ENCODE assay signal across 16 cellular contexts in genomic region chr16:72468582-72468981, GRCh38.
DNase-seq lines count a peak whose midpoint lies in the region; ATAC-seq, FAIRE-seq and TF ChIP-seq lines count a peak whose summit lies in the region.
"Had no signal": no experiment of that assay in that cellular context is flagged by ENCODE, and none has a peak within 500 bp of the region (broad histone marks: within the 10 kb centered on the region; RNA-seq: fewer than 3 reads in every experiment).

No MANE protein-coding gene starts in this region.

- H3K27me3 Mint-ChIP-seq in astrocyte (ENCODE audit: low read depth, unreplicated experiment), result no peaks in the 10 kb centered on the region
- no peaks in the 10 kb centered on the region for H3K27me3 Mint-ChIP-seq in stimulated activated naive B cell treated with anti-CD40 and anti-IgM and Interleukin-4, amounts not matched to agents 10 μg/mL and 1 μg/mL and 100 μg/mL, for 72 hours

- DNase-seq in ELR (ENCODE audit: low read depth) (peak; percentile 14), NCI-H226 (peak; percentile 56), astrocyte (ENCODE audit: low read depth) (peak; percentile 40), fibroblast of villous mesenchyme (ENCODE audit: low read depth) (peak; percentile 72), SW 1271 (lab: John Stamatoyannopoulos, UW) (no peak), MM.1S (no peak), tibial nerve (ENCODE audit: low spot score in 2 of 2) (no peak)
- no peak for DNase-seq in stimulated activated naive B cell treated with anti-CD40 and anti-IgM and Interleukin-4, amounts not matched to agents 10 μg/mL and 1 μg/mL and 100 μg/mL, for 72 hours
- DNase-seq: AML-193, Calu3, Karpas-422, NCI-H1930, NCI-H2171, NCI-H82, SHP77 treated with DMSO at 0.1 percent for 48 hours had no signal

- H4K20me1 ChIP-seq in astrocyte (ENCODE audit: insufficient read depth, low read length) (no peaks in the 10 kb centered on the region), MM.1S (ENCODE audit: insufficient read depth, low read length) (no peaks in the 10 kb centered on the region)

- H3K27me3 ChIP-seq in astrocyte (ENCODE audit: insufficient read depth, low read length), result no peaks in the 10 kb centered on the region
- H3K27me3 ChIP-seq in MM.1S (replicated peaks; ENCODE audit: insufficient read depth, low read length), result no peaks in the 10 kb centered on the region
- H3K27me3 ChIP-seq in tibial nerve, result no peaks in the 10 kb centered on the region

- no peak for TF ChIP-seq EP300 in tibial nerve (IDR thresholded peaks at IDR 0.05)

- H3K9me3 Mint-ChIP-seq in astrocyte (ENCODE audit: unreplicated experiment), result peaks cover 4% of the 10 kb centered on the region
- peaks cover 0 to 2% of the 10 kb centered on the region in 2 donors for H3K9me3 Mint-ChIP-seq in stimulated activated naive B cell treated with anti-CD40 and anti-IgM and Interleukin-4, amounts not matched to agents 10 μg/mL and 1 μg/mL and 100 μg/mL, for 72 hours

- H3K4me1 Mint-ChIP-seq in astrocyte (ENCODE audit: low read depth, unreplicated experiment), result peaks cover 22% of the 10 kb centered on the region
- peaks cover 0 to 6% of the 10 kb centered on the region in 2 donors for H3K4me1 Mint-ChIP-seq in stimulated activated naive B cell treated with anti-CD40 and anti-IgM and Interleukin-4, amounts not matched to agents 10 μg/mL and 1 μg/mL and 100 μg/mL, for 72 hours

- no peak overlapping the region for H3K9ac ChIP-seq in astrocyte (ENCODE audit: low read length)
- H3K9ac ChIP-seq in MM.1S (ENCODE audit: low read length), result no peak overlapping the region

- H3K4me2 ChIP-seq in astrocyte (ENCODE audit: low read length) (no peak overlapping the region), MM.1S (ENCODE audit: low read depth, low read length) (no peak overlapping the region)
- H3K4me2 ChIP-seq: A549 had no signal

- H3K9me2 ChIP-seq in MM.1S (replicated peaks; ENCODE audit: insufficient read depth, low read length), result no peaks in the 10 kb centered on the region

- peaks cover 2% of the 10 kb centered on the region for H3K36me3 Mint-ChIP-seq in astrocyte (ENCODE audit: low read depth, unreplicated experiment)
- H3K36me3 Mint-ChIP-seq in stimulated activated naive B cell treated with anti-CD40 and anti-IgM and Interleukin-4, amounts not matched to agents 10 μg/mL and 1 μg/mL and 100 μg/mL, for 72 hours, result no peaks in the 10 kb centered on the region

- H3K4me1 ChIP-seq in astrocyte (ENCODE audit: insufficient read depth, low read length), result peaks cover under 1% of the 10 kb centered on the region
- H3K4me1 ChIP-seq in MM.1S (ENCODE audit: low read length), result no peaks in the 10 kb centered on the region
- H3K4me1 ChIP-seq in tibial nerve, result no peaks in the 10 kb centered on the region
- H3K4me1 ChIP-seq: A549 had no signal

- H3K27ac Mint-ChIP-seq in astrocyte (ENCODE audit: unreplicated experiment), result no peak overlapping the region
- no peak overlapping the region for H3K27ac Mint-ChIP-seq in stimulated activated naive B cell treated with anti-CD40 and anti-IgM and Interleukin-4, amounts not matched to agents 10 μg/mL and 1 μg/mL and 100 μg/mL, for 72 hours

- no peak for TF ChIP-seq POLR2A in tibial nerve (IDR thresholded peaks at IDR 0.05)

- H3K4me3 ChIP-seq in astrocyte (ENCODE audit: insufficient read depth, low read depth, low read length) (no peak overlapping the region), fibroblast of villous mesenchyme (ENCODE audit: low read depth, low read length) (no peak overlapping the region), MM.1S (ENCODE audit: low read length) (no peak overlapping the region), tibial nerve (no peak overlapping the region)
- H3K4me3 ChIP-seq: A549 had no signal

- H3K9me3 ChIP-seq in astrocyte (ENCODE audit: insufficient read depth, low read depth, low read length), result no peaks in the 10 kb centered on the region
- H3K9me3 ChIP-seq in MM.1S (replicated peaks; ENCODE audit: insufficient read depth, low read length), result no peaks in the 10 kb centered on the region
- no peaks in the 10 kb centered on the region for H3K9me3 ChIP-seq in tibial nerve
- H3K9me3 ChIP-seq: A549 had no signal

- H2AFZ ChIP-seq in astrocyte (ENCODE audit: low read depth, low read length), result no peak overlapping the region
- no peak overlapping the region for H2AFZ ChIP-seq in MM.1S (ENCODE audit: low read length)

- H3K4me3 Mint-ChIP-seq in astrocyte (ENCODE audit: unreplicated experiment), result no peak overlapping the region
- H3K4me3 Mint-ChIP-seq in stimulated activated naive B cell treated with anti-CD40 and anti-IgM and Interleukin-4, amounts not matched to agents 10 μg/mL and 1 μg/mL and 100 μg/mL, for 72 hours, result no peak overlapping the region

- H3K27ac ChIP-seq in astrocyte (ENCODE audit: low read depth, low read length) (no peak overlapping the region), MM.1S (ENCODE audit: low read length) (no peak overlapping the region), tibial nerve (no peak overlapping the region)
- H3K27ac ChIP-seq: A549 had no signal

- no peaks in the 10 kb centered on the region for H3F3A ChIP-seq in MM.1S (ENCODE audit: insufficient read depth, low read length)

- H3K36me3 ChIP-seq in astrocyte (ENCODE audit: insufficient read depth, low read length), result no peaks in the 10 kb centered on the region
- H3K36me3 ChIP-seq in MM.1S (replicated peaks; ENCODE audit: insufficient read depth, low read length), result no peaks in the 10 kb centered on the region
- H3K36me3 ChIP-seq in tibial nerve, result no peaks in the 10 kb centered on the region

- H3K79me2 ChIP-seq in astrocyte (ENCODE audit: insufficient read depth, low read length) (no peaks in the 10 kb centered on the region), MM.1S (ENCODE audit: low read length) (no peaks in the 10 kb centered on the region)

- ATAC-seq in stimulated activated naive B cell treated with anti-CD40 and anti-IgM and Interleukin-4, amounts not matched to agents 10 μg/mL and 1 μg/mL and 100 μg/mL, for 72 hours (replicated peaks), result no peak
- ATAC-seq: A549 had no signal

- TF ChIP-seq CTCF in astrocyte (IDR thresholded peaks at IDR 0.05; ENCODE audit: insufficient read depth, low read depth, low read length) (no peak), fibroblast of villous mesenchyme (IDR thresholded peaks at IDR 0.05; ENCODE audit: insufficient read depth, low read depth, low read length) (no peak), MM.1S (IDR thresholded peaks at IDR 0.05; ENCODE audit: low read length) (no peak), tibial nerve (IDR thresholded peaks at IDR 0.05) (no peak)

- FAIRE-seq in astrocyte (lab: Jason Lieb, UNC), result peak; percentile 49
- FAIRE-seq: A549 had no signal

Comparison
In these comparisons a context has a peak if more than half of its experiments do, and no peak if none do; other contexts are left out.
1. DNase-seq: peak in ELR (single experiment), NCI-H226 (single experiment), astrocyte (single experiment) and fibroblast of villous mesenchyme (single experiment); none in SW 1271 (0 of 2), MM.1S (single experiment), stimulated activated naive B cell treated with anti-CD40 and anti-IgM and Interleukin-4, amounts not matched to agents 10 μg/mL and 1 μg/mL and 100 μg/mL, for 72 hours (single experiment) and tibial nerve (0 of 2).